1 cellular context compared by ENCODE assay signal in the genomic region with DNA sequence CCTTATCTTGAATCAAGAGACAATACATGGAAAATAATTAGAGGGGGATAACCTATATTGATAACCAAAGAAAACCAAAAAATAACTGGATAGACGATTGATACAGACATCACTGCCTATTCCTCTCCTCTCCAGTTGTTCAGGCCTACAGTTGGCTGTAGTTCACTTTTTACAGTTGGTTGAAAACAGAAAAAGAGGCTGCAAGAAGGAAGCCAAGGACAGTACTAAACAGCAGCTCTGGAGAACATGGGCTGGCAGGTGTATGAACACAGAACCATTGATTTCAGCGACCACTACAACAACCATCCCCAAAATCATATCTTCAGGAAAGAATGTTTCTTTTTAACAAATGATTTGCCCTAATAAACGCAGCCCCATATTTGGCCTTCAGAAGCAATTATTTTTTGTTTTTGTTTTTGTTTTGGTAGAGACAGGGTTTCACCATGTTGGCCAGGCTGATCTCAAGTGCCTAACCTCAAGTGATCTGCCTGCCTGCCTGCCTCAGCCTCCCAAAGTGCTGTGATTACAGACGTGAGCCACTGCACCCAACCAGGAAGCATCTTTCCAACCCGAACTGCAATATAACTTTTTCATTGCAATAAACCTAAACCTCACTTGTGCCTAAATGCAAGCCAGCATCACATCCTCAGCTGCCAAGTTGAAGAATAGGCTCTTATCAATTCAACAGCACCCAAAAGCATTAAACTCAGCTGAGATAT.
TF ChIP-seq lines count a peak whose summit lies in the region.

No MANE protein-coding gene starts in this region.

TF ChIP-seq in SK-N-SH treated with all-trans-retinoic acid at 6 μM for 48 hours, 23 proteins besides CTCF, POLR2A, EP300 and RAD21 (continued from another document):
- TF ChIP-seq, protein P1, sequence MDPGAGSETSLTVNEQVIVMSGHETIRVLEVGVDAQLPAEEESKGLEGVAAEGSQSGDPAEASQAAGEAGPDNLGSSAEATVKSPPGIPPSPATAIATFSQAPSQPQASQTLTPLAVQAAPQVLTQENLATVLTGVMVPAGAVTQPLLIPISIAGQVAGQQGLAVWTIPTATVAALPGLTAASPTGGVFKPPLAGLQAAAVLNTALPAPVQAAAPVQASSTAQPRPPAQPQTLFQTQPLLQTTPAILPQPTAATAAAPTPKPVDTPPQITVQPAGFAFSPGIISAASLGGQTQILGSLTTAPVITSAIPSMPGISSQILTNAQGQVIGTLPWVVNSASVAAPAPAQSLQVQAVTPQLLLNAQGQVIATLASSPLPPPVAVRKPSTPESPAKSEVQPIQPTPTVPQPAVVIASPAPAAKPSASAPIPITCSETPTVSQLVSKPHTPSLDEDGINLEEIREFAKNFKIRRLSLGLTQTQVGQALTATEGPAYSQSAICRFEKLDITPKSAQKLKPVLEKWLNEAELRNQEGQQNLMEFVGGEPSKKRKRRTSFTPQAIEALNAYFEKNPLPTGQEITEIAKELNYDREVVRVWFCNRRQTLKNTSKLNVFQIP (CRISPR knock-in tag; IDR thresholded peaks at IDR 0.05; ENCODE audit: borderline replicate concordance, low read depth), result no peak
- TF ChIP-seq ARNTL (CRISPR knock-in tag; IDR thresholded peaks at IDR 0.05; ENCODE audit: borderline replicate concordance, low read depth), result no peak
- TF ChIP-seq BACH2 (CRISPR knock-in tag; IDR thresholded peaks at IDR 0.05; ENCODE audit: borderline replicate concordance), result no peak
